In genomic region chr10:104563051-104563450, GRCh38 we compare ENCODE assay signal across 1 cellular context.
TF ChIP-seq lines count a peak whose summit lies in the region.

No MANE protein-coding gene starts in this region.

TF ChIP-seq in GM23338, 12 proteins besides CTCF, POLR2A, EP300 and RAD21:
- TF ChIP-seq, protein P1, sequence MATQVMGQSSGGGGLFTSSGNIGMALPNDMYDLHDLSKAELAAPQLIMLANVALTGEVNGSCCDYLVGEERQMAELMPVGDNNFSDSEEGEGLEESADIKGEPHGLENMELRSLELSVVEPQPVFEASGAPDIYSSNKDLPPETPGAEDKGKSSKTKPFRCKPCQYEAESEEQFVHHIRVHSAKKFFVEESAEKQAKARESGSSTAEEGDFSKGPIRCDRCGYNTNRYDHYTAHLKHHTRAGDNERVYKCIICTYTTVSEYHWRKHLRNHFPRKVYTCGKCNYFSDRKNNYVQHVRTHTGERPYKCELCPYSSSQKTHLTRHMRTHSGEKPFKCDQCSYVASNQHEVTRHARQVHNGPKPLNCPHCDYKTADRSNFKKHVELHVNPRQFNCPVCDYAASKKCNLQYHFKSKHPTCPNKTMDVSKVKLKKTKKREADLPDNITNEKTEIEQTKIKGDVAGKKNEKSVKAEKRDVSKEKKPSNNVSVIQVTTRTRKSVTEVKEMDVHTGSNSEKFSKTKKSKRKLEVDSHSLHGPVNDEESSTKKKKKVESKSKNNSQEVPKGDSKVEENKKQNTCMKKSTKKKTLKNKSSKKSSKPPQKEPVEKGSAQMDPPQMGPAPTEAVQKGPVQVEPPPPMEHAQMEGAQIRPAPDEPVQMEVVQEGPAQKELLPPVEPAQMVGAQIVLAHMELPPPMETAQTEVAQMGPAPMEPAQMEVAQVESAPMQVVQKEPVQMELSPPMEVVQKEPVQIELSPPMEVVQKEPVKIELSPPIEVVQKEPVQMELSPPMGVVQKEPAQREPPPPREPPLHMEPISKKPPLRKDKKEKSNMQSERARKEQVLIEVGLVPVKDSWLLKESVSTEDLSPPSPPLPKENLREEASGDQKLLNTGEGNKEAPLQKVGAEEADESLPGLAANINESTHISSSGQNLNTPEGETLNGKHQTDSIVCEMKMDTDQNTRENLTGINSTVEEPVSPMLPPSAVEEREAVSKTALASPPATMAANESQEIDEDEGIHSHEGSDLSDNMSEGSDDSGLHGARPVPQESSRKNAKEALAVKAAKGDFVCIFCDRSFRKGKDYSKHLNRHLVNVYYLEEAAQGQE (IDR thresholded peaks at IDR 0.05; ENCODE audit: unreplicated experiment): no peak
- no peak for TF ChIP-seq JUNB (IDR thresholded peaks at IDR 0.05; ENCODE audit: unreplicated experiment)
